Comparison of ENCODE assay signal across 1 cellular context in the genomic region with DNA sequence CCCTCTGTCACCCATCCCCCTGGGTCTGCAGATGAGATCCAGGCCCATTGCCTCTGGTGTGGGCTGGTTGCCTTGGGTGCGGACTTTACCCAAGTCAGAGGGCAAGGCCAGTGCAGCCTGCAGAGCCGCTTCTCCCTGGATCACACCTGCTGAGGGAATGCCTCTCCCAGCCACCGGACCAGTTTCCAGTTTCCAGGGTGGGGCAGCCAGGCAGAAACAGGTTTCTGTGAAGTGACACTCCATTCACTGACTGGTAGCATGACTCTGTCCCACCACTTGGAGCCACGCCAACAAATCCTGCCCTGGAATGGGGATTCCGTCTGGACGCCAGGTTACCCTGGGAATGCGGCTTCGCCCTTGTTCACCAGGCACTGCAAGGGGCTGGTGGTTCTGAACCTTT.
TF ChIP-seq lines count a peak whose summit lies in the region.

No MANE protein-coding gene starts in this region.

TF ChIP-seq in HCT116, 20 proteins besides CTCF, POLR2A, EP300 and RAD21:
- TF ChIP-seq EGR1 (IDR thresholded peaks at IDR 0.05; ENCODE audit: low read depth): no peak
- TF ChIP-seq, protein P1, sequence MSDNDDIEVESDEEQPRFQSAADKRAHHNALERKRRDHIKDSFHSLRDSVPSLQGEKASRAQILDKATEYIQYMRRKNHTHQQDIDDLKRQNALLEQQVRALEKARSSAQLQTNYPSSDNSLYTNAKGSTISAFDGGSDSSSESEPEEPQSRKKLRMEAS (IDR thresholded peaks at IDR 0.05): peak; percentile 57; the same call in 1 of the 2 replicates
- peak; percentile 31; the same call in 1 of the 2 replicates for TF ChIP-seq JUND (IDR thresholded peaks at IDR 0.05)
- TF ChIP-seq SIN3A (IDR thresholded peaks at IDR 0.05; ENCODE audit: low read depth): no peak
- TF ChIP-seq SRF (IDR thresholded peaks at IDR 0.05; ENCODE audit: low read depth): no peak
- TF ChIP-seq ZNF274 (IDR thresholded peaks at IDR 0.05; ENCODE audit: low read depth, low read length): no peak
- peak; percentile 53 for TF ChIP-seq CBX3 (IDR thresholded peaks at IDR 0.05; ENCODE audit: low read depth)
- peak; percentile 59 for TF ChIP-seq SP1 (IDR thresholded peaks at IDR 0.05; ENCODE audit: low read depth)
- TF ChIP-seq, protein P2, sequence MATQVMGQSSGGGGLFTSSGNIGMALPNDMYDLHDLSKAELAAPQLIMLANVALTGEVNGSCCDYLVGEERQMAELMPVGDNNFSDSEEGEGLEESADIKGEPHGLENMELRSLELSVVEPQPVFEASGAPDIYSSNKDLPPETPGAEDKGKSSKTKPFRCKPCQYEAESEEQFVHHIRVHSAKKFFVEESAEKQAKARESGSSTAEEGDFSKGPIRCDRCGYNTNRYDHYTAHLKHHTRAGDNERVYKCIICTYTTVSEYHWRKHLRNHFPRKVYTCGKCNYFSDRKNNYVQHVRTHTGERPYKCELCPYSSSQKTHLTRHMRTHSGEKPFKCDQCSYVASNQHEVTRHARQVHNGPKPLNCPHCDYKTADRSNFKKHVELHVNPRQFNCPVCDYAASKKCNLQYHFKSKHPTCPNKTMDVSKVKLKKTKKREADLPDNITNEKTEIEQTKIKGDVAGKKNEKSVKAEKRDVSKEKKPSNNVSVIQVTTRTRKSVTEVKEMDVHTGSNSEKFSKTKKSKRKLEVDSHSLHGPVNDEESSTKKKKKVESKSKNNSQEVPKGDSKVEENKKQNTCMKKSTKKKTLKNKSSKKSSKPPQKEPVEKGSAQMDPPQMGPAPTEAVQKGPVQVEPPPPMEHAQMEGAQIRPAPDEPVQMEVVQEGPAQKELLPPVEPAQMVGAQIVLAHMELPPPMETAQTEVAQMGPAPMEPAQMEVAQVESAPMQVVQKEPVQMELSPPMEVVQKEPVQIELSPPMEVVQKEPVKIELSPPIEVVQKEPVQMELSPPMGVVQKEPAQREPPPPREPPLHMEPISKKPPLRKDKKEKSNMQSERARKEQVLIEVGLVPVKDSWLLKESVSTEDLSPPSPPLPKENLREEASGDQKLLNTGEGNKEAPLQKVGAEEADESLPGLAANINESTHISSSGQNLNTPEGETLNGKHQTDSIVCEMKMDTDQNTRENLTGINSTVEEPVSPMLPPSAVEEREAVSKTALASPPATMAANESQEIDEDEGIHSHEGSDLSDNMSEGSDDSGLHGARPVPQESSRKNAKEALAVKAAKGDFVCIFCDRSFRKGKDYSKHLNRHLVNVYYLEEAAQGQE (IDR thresholded peaks at IDR 0.05; ENCODE audit: low read depth): no peak
- no peak for TF ChIP-seq ZFX (IDR thresholded peaks at IDR 0.05)
- TF ChIP-seq FOSL1 (IDR thresholded peaks at IDR 0.05; ENCODE audit: low read depth): no peak
- TF ChIP-seq, protein P3, sequence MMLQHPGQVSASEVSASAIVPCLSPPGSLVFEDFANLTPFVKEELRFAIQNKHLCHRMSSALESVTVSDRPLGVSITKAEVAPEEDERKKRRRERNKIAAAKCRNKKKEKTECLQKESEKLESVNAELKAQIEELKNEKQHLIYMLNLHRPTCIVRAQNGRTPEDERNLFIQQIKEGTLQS (IDR thresholded peaks at IDR 0.05): no peak
- no peak for TF ChIP-seq TCF7L2 (IDR thresholded peaks at IDR 0.05; ENCODE audit: borderline replicate concordance, extremely low read depth, insufficient read depth, insufficient read length)
- no peak for TF ChIP-seq POLR2AphosphoS5 (IDR thresholded peaks at IDR 0.05; ENCODE audit: low read depth, low read length)
TF ChIP-seq in HCT116: peak in this region for 4.
